2 cellular contexts compared by ENCODE assay signal in genomic region chr5:1476967-1477310, GRCh38.
A peak's percentile ranks its signal among the peaks of the same experiment; 100 is the strongest.
TF ChIP-seq lines count a peak whose summit lies in the region.

No MANE protein-coding gene starts in this region.

TF ChIP-seq in GM23338, 12 proteins besides CTCF, POLR2A, EP300 and RAD21:
- no peak for TF ChIP-seq STAT1 (IDR thresholded peaks at IDR 0.05; ENCODE audit: unreplicated experiment)
- TF ChIP-seq ZNF331 (CRISPR knock-in tag; IDR thresholded peaks at IDR 0.05; ENCODE audit: low read depth) = no peak
- no peak for TF ChIP-seq POLR2AphosphoS5 (IDR thresholded peaks at IDR 0.05; ENCODE audit: low read depth)
- no peak for TF ChIP-seq EZH2phosphoT487 (IDR thresholded peaks at IDR 0.05; ENCODE audit: unreplicated experiment)
- no peak for TF ChIP-seq NANOG (IDR thresholded peaks at IDR 0.05; ENCODE audit: borderline replicate concordance)
- TF ChIP-seq ZNF114 (CRISPR knock-in tag; IDR thresholded peaks at IDR 0.05) = no peak
- TF ChIP-seq REST (IDR thresholded peaks at IDR 0.05; ENCODE audit: unreplicated experiment) = no peak
- TF ChIP-seq JUNB (IDR thresholded peaks at IDR 0.05; ENCODE audit: unreplicated experiment) = no peak
- no peak for TF ChIP-seq CREB1 (CRISPR knock-in tag; IDR thresholded peaks at IDR 0.05; ENCODE audit: low read depth)
- TF ChIP-seq, protein P1, sequence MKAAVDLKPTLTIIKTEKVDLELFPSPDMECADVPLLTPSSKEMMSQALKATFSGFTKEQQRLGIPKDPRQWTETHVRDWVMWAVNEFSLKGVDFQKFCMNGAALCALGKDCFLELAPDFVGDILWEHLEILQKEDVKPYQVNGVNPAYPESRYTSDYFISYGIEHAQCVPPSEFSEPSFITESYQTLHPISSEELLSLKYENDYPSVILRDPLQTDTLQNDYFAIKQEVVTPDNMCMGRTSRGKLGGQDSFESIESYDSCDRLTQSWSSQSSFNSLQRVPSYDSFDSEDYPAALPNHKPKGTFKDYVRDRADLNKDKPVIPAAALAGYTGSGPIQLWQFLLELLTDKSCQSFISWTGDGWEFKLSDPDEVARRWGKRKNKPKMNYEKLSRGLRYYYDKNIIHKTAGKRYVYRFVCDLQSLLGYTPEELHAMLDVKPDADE (IDR thresholded peaks at IDR 0.05) = no peak
- TF ChIP-seq, protein P2, sequence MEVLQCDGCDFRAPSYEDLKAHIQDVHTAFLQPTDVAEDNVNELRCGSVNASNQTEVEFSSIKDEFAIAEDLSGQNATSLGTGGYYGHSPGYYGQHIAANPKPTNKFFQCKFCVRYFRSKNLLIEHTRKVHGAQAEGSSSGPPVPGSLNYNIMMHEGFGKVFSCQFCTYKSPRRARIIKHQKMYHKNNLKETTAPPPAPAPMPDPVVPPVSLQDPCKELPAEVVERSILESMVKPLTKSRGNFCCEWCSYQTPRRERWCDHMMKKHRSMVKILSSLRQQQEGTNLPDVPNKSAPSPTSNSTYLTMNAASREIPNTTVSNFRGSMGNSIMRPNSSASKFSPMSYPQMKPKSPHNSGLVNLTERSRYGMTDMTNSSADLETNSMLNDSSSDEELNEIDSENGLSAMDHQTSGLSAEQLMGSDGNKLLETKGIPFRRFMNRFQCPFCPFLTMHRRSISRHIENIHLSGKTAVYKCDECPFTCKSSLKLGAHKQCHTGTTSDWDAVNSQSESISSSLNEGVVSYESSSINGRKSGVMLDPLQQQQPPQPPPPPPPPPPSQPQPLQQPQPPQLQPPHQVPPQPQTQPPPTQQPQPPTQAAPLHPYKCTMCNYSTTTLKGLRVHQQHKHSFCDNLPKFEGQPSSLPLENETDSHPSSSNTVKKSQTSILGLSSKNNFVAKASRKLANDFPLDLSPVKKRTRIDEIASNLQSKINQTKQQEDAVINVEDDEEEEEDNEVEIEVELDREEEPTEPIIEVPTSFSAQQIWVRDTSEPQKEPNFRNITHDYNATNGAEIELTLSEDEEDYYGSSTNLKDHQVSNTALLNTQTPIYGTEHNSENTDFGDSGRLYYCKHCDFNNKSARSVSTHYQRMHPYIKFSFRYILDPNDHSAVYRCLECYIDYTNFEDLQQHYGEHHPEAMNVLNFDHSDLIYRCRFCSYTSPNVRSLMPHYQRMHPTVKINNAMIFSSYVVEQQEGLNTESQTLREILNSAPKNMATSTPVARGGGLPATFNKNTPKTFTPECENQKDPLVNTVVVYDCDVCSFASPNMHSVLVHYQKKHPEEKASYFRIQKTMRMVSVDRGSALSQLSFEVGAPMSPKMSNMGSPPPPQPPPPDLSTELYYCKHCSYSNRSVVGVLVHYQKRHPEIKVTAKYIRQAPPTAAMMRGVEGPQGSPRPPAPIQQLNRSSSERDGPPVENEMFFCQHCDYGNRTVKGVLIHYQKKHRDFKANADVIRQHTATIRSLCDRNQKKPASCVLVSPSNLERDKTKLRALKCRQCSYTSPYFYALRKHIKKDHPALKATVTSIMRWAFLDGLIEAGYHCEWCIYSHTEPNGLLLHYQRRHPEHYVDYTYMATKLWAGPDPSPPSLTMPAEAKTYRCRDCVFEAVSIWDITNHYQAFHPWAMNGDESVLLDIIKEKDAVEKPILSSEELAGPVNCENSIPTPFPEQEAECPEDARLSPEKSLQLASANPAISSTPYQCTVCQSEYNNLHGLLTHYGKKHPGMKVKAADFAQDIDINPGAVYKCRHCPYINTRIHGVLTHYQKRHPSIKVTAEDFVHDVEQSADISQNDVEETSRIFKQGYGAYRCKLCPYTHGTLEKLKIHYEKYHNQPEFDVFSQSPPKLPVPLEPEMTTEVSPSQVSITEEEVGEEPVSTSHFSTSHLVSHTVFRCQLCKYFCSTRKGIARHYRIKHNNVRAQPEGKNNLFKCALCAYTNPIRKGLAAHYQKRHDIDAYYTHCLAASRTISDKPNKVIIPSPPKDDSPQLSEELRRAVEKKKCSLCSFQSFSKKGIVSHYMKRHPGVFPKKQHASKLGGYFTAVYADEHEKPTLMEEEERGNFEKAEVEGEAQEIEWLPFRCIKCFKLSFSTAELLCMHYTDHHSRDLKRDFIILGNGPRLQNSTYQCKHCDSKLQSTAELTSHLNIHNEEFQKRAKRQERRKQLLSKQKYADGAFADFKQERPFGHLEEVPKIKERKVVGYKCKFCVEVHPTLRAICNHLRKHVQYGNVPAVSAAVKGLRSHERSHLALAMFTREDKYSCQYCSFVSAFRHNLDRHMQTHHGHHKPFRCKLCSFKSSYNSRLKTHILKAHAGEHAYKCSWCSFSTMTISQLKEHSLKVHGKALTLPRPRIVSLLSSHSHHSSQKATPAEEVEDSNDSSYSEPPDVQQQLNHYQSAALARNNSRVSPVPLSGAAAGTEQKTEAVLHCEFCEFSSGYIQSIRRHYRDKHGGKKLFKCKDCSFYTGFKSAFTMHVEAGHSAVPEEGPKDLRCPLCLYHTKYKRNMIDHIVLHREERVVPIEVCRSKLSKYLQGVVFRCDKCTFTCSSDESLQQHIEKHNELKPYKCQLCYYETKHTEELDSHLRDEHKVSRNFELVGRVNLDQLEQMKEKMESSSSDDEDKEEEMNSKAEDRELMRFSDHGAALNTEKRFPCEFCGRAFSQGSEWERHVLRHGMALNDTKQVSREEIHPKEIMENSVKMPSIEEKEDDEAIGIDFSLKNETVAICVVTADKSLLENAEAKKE (CRISPR knock-in tag; IDR thresholded peaks at IDR 0.05) = no peak
- no peak for TF ChIP-seq EZH2 (IDR thresholded peaks at IDR 0.05; ENCODE audit: low read depth, unreplicated experiment)

TF ChIP-seq in HepG2, 621 proteins besides CTCF, POLR2A, EP300 and RAD21:
- TF ChIP-seq RELA (CRISPR knock-in tag; IDR thresholded peaks at IDR 0.05) (no peak), AKAP8 (CRISPR knock-in tag; IDR thresholded peaks at IDR 0.05) (0 out of 2 replicates have a peak, but pooled peaks have one; percentile 13)
